In genomic region chr11:9219572-9219971, GRCh38 we compare ENCODE assay signal across 13 cellular contexts. TPM values are rescaled to one million over a fixed set of nuclear protein-coding genes. Genes with fewer than 3 reads are reported as not detected.
DNase-seq lines count a peak whose midpoint lies in the region; TF ChIP-seq lines count a peak whose summit lies in the region.
"Had no signal": no experiment of that assay in that cellular context is flagged by ENCODE, and none has a peak within 500 bp of the region (broad histone marks: within the 10 kb centered on the region; RNA-seq: fewer than 3 reads in every experiment).

No MANE protein-coding gene starts in this region.

- CTCF ChIA-PET in BJ (lab: Yijun Ruan, JAX) (interaction anchor here (0.6 kb wide), 1 partner anchor 23 kb away, joined by 3 read pairs; no protein-coding TSS in a partner anchor), OCI-LY7 (lab: Charles Lee; ENCODE audit: unreplicated experiment) (no interaction called here), GM10248 (lab: Yijun Ruan, JAX) (interaction anchor here (0.6 kb wide), 1 partner anchor 923 kb away, joined by 3 read pairs; no protein-coding TSS in a partner anchor)

- POLR2A ChIA-PET in BJ (lab: Charles Lee) (no interaction called here), OCI-LY7 (lab: Charles Lee) (interaction anchor here (0.6 kb wide), 1 partner anchor 154 kb away, joined by 4 read pairs; no protein-coding TSS in a partner anchor), GM10248 (lab: Yijun Ruan, JAX) (no interaction called here)

- H3K4me2 ChIP-seq in OCI-LY7 (ENCODE audit: low read length) (no peak overlapping the region), osteoblast (ENCODE audit: insufficient read depth, low read length) (peak overlapping the region; percentile 5)

- intact Hi-C loops in OCI-LY7 (cut with micrococcal nuclease; ENCODE audit: unreplicated experiment), result no loop called here

- H2AFZ ChIP-seq in OCI-LY7 (ENCODE audit: low read length), result 0 out of 2 replicates have a peak overlapping the region, but pooled peaks have one; percentile 6
- no peak overlapping the region for H2AFZ ChIP-seq in osteoblast (ENCODE audit: low read length)

- H3K4me1 ChIP-seq in OCI-LY7 (ENCODE audit: insufficient read depth, low read length, poor library complexity, severe bottlenecking), result peaks cover 17% of the 10 kb centered on the region
- peaks cover 24% of the 10 kb centered on the region for H3K4me1 ChIP-seq in osteoblast (ENCODE audit: insufficient read depth, low read length)

- H3K9me2 ChIP-seq in OCI-LY7 (ENCODE audit: insufficient read depth, low read length), result no peaks in the 10 kb centered on the region

- no TSS peak for BruUV-seq in OCI-LY7 (replicated peaks; lab: Mats Ljungman, UMichigan)

- peak; percentile 37 for DNase-seq in BJ (ENCODE audit: low read depth)
- DNase-seq in OCI-LY7 (ENCODE audit: low spot score), result no peak
- peak; percentile 32 for DNase-seq in epidermal melanocyte (ENCODE audit: insufficient read length, low spot score)
- no peak for DNase-seq in osteoblast (ENCODE audit: insufficient read length, low spot score, missing footprints)
- no peak for DNase-seq in NAMALWA (ENCODE audit: low spot score)
- DNase-seq in anterior cingulate cortex (lab: John Stamatoyannopoulos, UW), result no peak
- no peak for DNase-seq in NOMO-1 treated with DMSO at 0.1 percent for 48 hours (lab: John Stamatoyannopoulos, UW; ENCODE audit: unreplicated experiment)
- no peak for DNase-seq in GM10248 (ENCODE audit: extremely low spot score)
- DNase-seq: activated CD4-positive, CD25-positive, alpha-beta regulatory T cell; NCI-H1436 treated with DMSO at 0.1 percent for 48 hours; stimulated activated CD8-positive, alpha-beta memory T cell treated with anti-CD3 and anti-CD28 coated beads, Interleukin-4, amount 100 ng/mL, for 48 hours had no signal

- no peaks in the 10 kb centered on the region for H3K36me3 ChIP-seq in BJ (ENCODE audit: control insufficient read depth, insufficient read depth, low read length)
- no peaks in the 10 kb centered on the region for H3K36me3 ChIP-seq in OCI-LY7 (ENCODE audit: insufficient read depth, low read length)
- no peaks in the 10 kb centered on the region for H3K36me3 ChIP-seq in osteoblast (ENCODE audit: insufficient read depth, low read length)

- H3K9me3 ChIP-seq in OCI-LY7 (ENCODE audit: low read length) (no peaks in the 10 kb centered on the region), osteoblast (ENCODE audit: low read depth, low read length) (no peaks in the 10 kb centered on the region)

- TF ChIP-seq CTCF in BJ (IDR thresholded peaks at IDR 0.05; ENCODE audit: insufficient read depth, low read depth, low read length) (no peak), OCI-LY7 (conservative IDR thresholded peaks at IDR 0.05; ENCODE audit: low read length) (no peak), osteoblast (IDR thresholded peaks at IDR 0.05; ENCODE audit: extremely low read depth, low read depth, low read length) (no peak), GM10248 (IDR thresholded peaks at IDR 0.05; ENCODE audit: control extremely low read depth, extremely low read depth, low read depth, missing control alignments) (no peak)

- H3K79me2 ChIP-seq in OCI-LY7 (ENCODE audit: insufficient read depth, low read depth, low read length) (no peaks in the 10 kb centered on the region), osteoblast (ENCODE audit: insufficient read depth, low read length) (peaks cover 96% of the 10 kb centered on the region)

- no peak overlapping the region for H3K27ac ChIP-seq in OCI-LY7 (ENCODE audit: low read depth, low read length, poor library complexity, severe bottlenecking)
- peak overlapping the region; percentile 90 for H3K27ac ChIP-seq in osteoblast (ENCODE audit: low read depth, low read length)

- no peaks in the 10 kb centered on the region for H4K20me1 ChIP-seq in OCI-LY7 (ENCODE audit: insufficient read depth, low read length)
- H4K20me1 ChIP-seq in osteoblast (ENCODE audit: insufficient read depth, low read length), result peaks cover 16% of the 10 kb centered on the region

- no peaks in the 10 kb centered on the region for H3K27me3 ChIP-seq in BJ (ENCODE audit: control insufficient read depth, insufficient read depth, low read length)
- no peaks in the 10 kb centered on the region for H3K27me3 ChIP-seq in osteoblast (ENCODE audit: insufficient read depth, low read length)

- H3K4me3 ChIP-seq in BJ (ENCODE audit: low read depth, low read length) (no peak overlapping the region), OCI-LY7 (ENCODE audit: low read depth, low read length, poor library complexity, severe bottlenecking) (no peak overlapping the region), osteoblast (ENCODE audit: insufficient read depth, low read length) (no peak overlapping the region)
- H3K4me3 ChIP-seq: lung, skin epidermis had no signal

RNA-seq across cellular contexts. Expression of gene DENND5A, which starts 45.6 kb away (rescaled TPM):
- polyA plus RNA-seq in BJ (2011; rRNA removed), result 194 and 289 TPM in 2 replicates
- polyA minus RNA-seq in BJ (2011; rRNA and poly(A)+ RNA removed), result 288 and 427 TPM in 2 replicates
- 8.3 and 10.5 TPM in 2 replicates for total RNA-seq in OCI-LY7 (2014; rRNA removed; shearing (Covaris generic))
- total RNA-seq in OCI-LY7 (2022) (4.0 and 5.1 TPM in 2 replicates), osteoblast (176 and 183 TPM in 2 replicates)

Comparison
In these comparisons a context has a peak if more than half of its experiments do, and no peak if none do; other contexts are left out.
1. DNase-seq: peak in BJ (single experiment) and epidermal melanocyte (single experiment); none in OCI-LY7 (single experiment), osteoblast (single experiment), NAMALWA (single experiment), anterior cingulate cortex (0 of 58), NOMO-1 treated with DMSO at 0.1 percent for 48 hours (single experiment) and GM10248 (single experiment).
2. RNA of gene DENND5A, which starts 45.6 kb away (total RNA-seq): 176 to 183 TPM in osteoblast; 4.0 to 10.5 TPM in OCI-LY7; every median in the first group is over 10 times any median in the second.